14 cellular contexts compared by ENCODE assay signal in genomic region chr12:52082668-52082987, GRCh38. TPM values are rescaled to one million over a fixed set of nuclear protein-coding genes. Genes with fewer than 3 reads are reported as not detected.
DNase-seq lines count a peak whose midpoint lies in the region; ATAC-seq and TF ChIP-seq lines count a peak whose summit lies in the region.
"Had no signal": no experiment of that assay in that cellular context is flagged by ENCODE, and none has a peak within 500 bp of the region (broad histone marks: within the 10 kb centered on the region; RNA-seq: fewer than 3 reads in every experiment).

No MANE protein-coding gene starts in this region.

- H3K27ac ChIP-seq in angular gyrus (ENCODE audit: low read depth, low read length): peak overlapping the region; percentile 4
- peak overlapping the region; percentile 81 for H3K27ac ChIP-seq in lower lobe of right lung
- H3K27ac ChIP-seq in stomach: peak overlapping the region; percentile 18 to 80 (median 70)
- no peak overlapping the region for H3K27ac ChIP-seq in suprapubic skin

- ATAC-seq in lower lobe of right lung: no peak
- no peak for ATAC-seq in GM19395 (IDR thresholded peaks at IDR 0.05; ENCODE audit: unreplicated experiment)

- H3K27me3 ChIP-seq in lower lobe of right lung (ENCODE audit: low read depth) (no peaks in the 10 kb centered on the region), stomach (peaks cover 0 to 10% (median 0%) of the 10 kb centered on the region in 3 donors), suprapubic skin (peaks cover 11% of the 10 kb centered on the region)

- peaks cover 6% of the 10 kb centered on the region for H3K36me3 Mint-ChIP-seq in IgD-negative memory B cell

- H3K4me1 ChIP-seq in lower lobe of right lung: peaks cover 34% of the 10 kb centered on the region
- H3K4me1 ChIP-seq in stomach: peaks cover 16 to 32% (median 23%) of the 10 kb centered on the region in 4 donors
- peaks cover 22% of the 10 kb centered on the region for H3K4me1 ChIP-seq in suprapubic skin

- peaks cover 17 to 30% (median 23%) of the 10 kb centered on the region in 3 donors for H3K4me1 Mint-ChIP-seq in IgD-negative memory B cell

- no peaks in the 10 kb centered on the region for H3K9me3 Mint-ChIP-seq in IgD-negative memory B cell

- TF ChIP-seq POLR2A in stomach (IDR thresholded peaks at IDR 0.05) (no peak), suprapubic skin (IDR thresholded peaks at IDR 0.05) (no peak)

- peak overlapping the region in 2 of 3 donors; percentile 9 to 72 for H3K27ac Mint-ChIP-seq in IgD-negative memory B cell

- TF ChIP-seq EP300 in stomach (IDR thresholded peaks at IDR 0.05): no peak
- TF ChIP-seq EP300 in suprapubic skin (IDR thresholded peaks at IDR 0.05): no peak

- H3K4me3 Mint-ChIP-seq in IgD-negative memory B cell: no peak overlapping the region
- H3K4me3 Mint-ChIP-seq: CD14-positive monocyte had no signal

- peaks cover 6% of the 10 kb centered on the region for H3K27me3 Mint-ChIP-seq in IgD-negative memory B cell

- H3K4me3 ChIP-seq in lower lobe of right lung (no peak overlapping the region), stomach (no peak overlapping the region), suprapubic skin (no peak overlapping the region)
- H3K4me3 ChIP-seq: lung, thoracic aorta had no signal

- H3K9me3 ChIP-seq in lower lobe of right lung: no peaks in the 10 kb centered on the region
- H3K9me3 ChIP-seq in stomach: no peaks in the 10 kb centered on the region
- no peaks in the 10 kb centered on the region for H3K9me3 ChIP-seq in suprapubic skin
- H3K9me3 ChIP-seq: thoracic aorta had no signal

- intact Hi-C loops in lower lobe of right lung (cut with DNase I) (loop anchor here (5.0 kb wide), 1 partner anchor 55 kb away; no protein-coding TSS in a partner anchor), stomach (cut with DNase I; ENCODE audit: low total_unique reads) (loop anchor here (5.0 kb wide), 1 partner anchor 55 kb away; no protein-coding TSS in a partner anchor)

- H3K36me3 ChIP-seq in lower lobe of right lung (peaks cover 18% of the 10 kb centered on the region), stomach (peaks cover 0 to 27% (median 22%) of the 10 kb centered on the region in 4 donors), suprapubic skin (peaks cover 14% of the 10 kb centered on the region)

- TF ChIP-seq CTCF in lower lobe of right lung (IDR thresholded peaks at IDR 0.05) (no peak), stomach (IDR thresholded peaks at IDR 0.05) (no peak), suprapubic skin (IDR thresholded peaks at IDR 0.05) (no peak)

- DNase-seq in lower lobe of right lung (no peak), stomach (no peak), NCI-H1930 (lab: John Stamatoyannopoulos, UW) (no peak), suprapubic skin (ENCODE audit: low spot score in 2 of 2) (no peak)
- no peak for DNase-seq in effector CD4-positive, alpha-beta T cell
- DNase-seq: activated CD4-positive, alpha-beta T cell treated with anti-CD3 and anti-CD28 coated beads, Interleukin-2, amount 50 U/mL, for 48 hours; amniotic stem cell had no signal

- 51 to 67% (median 59%) methylated on average over 4 of the region's 4 CpGs for WGBS in stomach, 5 donors
- WGBS in suprapubic skin: 54% methylated on average over 3 of the region's 4 CpGs

RNA-seq across cellular contexts. Expression of gene SMIM41, which starts 3.1 kb away (rescaled TPM):
- polyA plus RNA-seq in IgD-negative memory B cell: not detected
- 4.3 TPM for total RNA-seq in lower lobe of right lung
- 10 to 100 TPM in 1 of 5 donors, 1 to 10 TPM in 3, not detected in 1; 1.1 to 21.6 (median 6.8) TPM for total RNA-seq in stomach
- polyA plus RNA-seq in stomach: 10 to 100 TPM in 1 of 3 donors, 1 to 10 TPM in 2; 1.5 to 11.8 (median 6.5) TPM
- under 1 TPM in 2 of 4 donors, not detected in 2; 0.51 to 0.57 TPM for total RNA-seq in suprapubic skin
- total RNA-seq: osteocyte had no signal
- polyA plus RNA-seq: CD14-positive monocyte had no signal

RNA-seq across cellular contexts. Expression of gene ATG101, which starts 12.8 kb away (rescaled TPM):
- 25.4 TPM for polyA plus RNA-seq in IgD-negative memory B cell
- total RNA-seq in lower lobe of right lung: 31.8 TPM
- 100 to 1,000 TPM in 1 of 5 donors, 10 to 100 TPM in 3, 1 to 10 TPM in 1; 7.6 to 105 (median 36.5) TPM for total RNA-seq in stomach
- polyA plus RNA-seq in stomach: 10 to 100 TPM; 36.8 to 80.3 (median 67.1) TPM
- 10 to 100 TPM; 39.5 to 76.1 (median 56.5) TPM for total RNA-seq in suprapubic skin

RNA-seq across cellular contexts. Expression of gene NR4A1, which starts 31.4 kb away (rescaled TPM):
- 9.3 TPM for polyA plus RNA-seq in IgD-negative memory B cell
- 39.3 TPM for total RNA-seq in lower lobe of right lung
- 100 to 1,000 TPM in 3 of 5 donors, 10 to 100 TPM in 2; 29.4 to 384 (median 230) TPM for total RNA-seq in stomach
- polyA plus RNA-seq in stomach: 10 to 100 TPM; 41.3 to 65.5 (median 55.0) TPM
- 100 to 1,000 TPM; 141 to 775 (median 422) TPM for total RNA-seq in suprapubic skin
